In the genomic region with DNA sequence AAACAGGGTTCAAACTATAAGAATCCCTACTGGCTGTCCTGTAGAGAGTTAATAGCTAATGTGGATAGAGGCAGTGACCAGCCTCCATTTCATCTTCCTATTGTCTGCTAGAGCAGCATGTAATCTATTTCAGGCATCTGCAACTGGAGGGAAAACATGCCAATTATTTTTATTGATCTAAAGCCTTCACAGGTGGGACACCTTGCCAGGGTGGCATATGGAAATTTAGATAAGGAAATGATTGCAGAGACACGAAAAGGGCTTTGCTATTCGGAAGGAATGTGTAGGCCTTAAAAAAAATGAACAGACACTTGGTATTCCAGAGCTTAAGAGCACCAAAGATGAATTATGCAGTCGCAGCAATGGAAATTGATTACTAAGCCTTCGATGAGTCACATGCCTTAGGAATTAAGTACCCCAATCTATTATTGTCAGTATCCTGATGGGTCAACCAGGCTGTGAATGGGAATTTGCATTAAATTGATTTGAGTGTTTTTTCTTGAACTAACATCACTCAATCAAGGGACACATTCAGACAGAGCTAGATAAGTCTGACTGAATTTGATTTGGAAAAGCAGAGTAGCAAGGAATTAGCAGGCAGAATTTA, we compare ENCODE assay signal across 20 cellular contexts.
"Had no signal": no experiment of that assay in that cellular context is flagged by ENCODE, and none has a peak within 500 bp of the region (broad histone marks: within the 10 kb centered on the region; RNA-seq: fewer than 3 reads in every experiment).

No MANE protein-coding gene starts in this region.

- H3K36me3 Mint-ChIP-seq: activated CD4-positive, alpha-beta memory T cell treated with anti-CD3 and anti-CD28 coated beads for 36 hours; activated CD8-positive, alpha-beta memory T cell treated with anti-CD3 and anti-CD28 coated beads, Interleukin-2, amount 10 ng/mL, durations not matched to agents 7 days and 5 days; activated naive CD4-positive, alpha-beta T cell treated with anti-CD3 and anti-CD28 coated beads, Interleukin-2, amount 10 ng/mL, durations not matched to agents 7 days and 5 days; immature natural killer cell; naive B cell had no signal

- DNase-seq: activated CD4-positive, alpha-beta memory T cell treated with anti-CD3 and anti-CD28 coated beads for 36 hours; activated CD8-positive, alpha-beta memory T cell treated with anti-CD3 and anti-CD28 coated beads, Interleukin-2, amount 10 ng/mL, durations not matched to agents 7 days and 5 days; activated naive CD4-positive, alpha-beta T cell treated with anti-CD3 and anti-CD28 coated beads, Interleukin-2, amount 10 ng/mL, durations not matched to agents 7 days and 5 days; activated T-cell treated with anti-CD3 and anti-CD28 coated beads, Interleukin-2, amount 50 U/mL, for 1 hour; immature natural killer cell; naive B cell; stimulated activated CD4-positive, alpha-beta T cell treated with anti-CD3 and anti-CD28 coated beads, Interleukin-4, amount 100 ng/mL, for 24 hours; stimulated activated naive CD4-positive, alpha-beta T cell; substantia nigra; T-helper 1 cell; T1000; uterus had no signal

- H3K36me3 ChIP-seq: ascending aorta, breast epithelium, neutrophil, tibial nerve, uterus had no signal

- H3K27ac Mint-ChIP-seq: activated CD4-positive, alpha-beta memory T cell treated with anti-CD3 and anti-CD28 coated beads for 36 hours; activated CD8-positive, alpha-beta memory T cell treated with anti-CD3 and anti-CD28 coated beads, Interleukin-2, amount 10 ng/mL, durations not matched to agents 7 days and 5 days; activated naive CD4-positive, alpha-beta T cell treated with anti-CD3 and anti-CD28 coated beads, Interleukin-2, amount 10 ng/mL, durations not matched to agents 7 days and 5 days; activated T-helper 2 cell treated with anti-CD3 and anti-CD28 coated beads, Interferon-gamma antibody, Interleukin-2, Interleukin-4, amounts not matched to agents 10 μg/mL and 5 μg/mL and 100 μg/mL, durations not matched to agents 14 hours and 24 hours and 36 hours; immature natural killer cell; naive B cell had no signal

- H3K4me1 Mint-ChIP-seq: activated CD8-positive, alpha-beta memory T cell treated with anti-CD3 and anti-CD28 coated beads, Interleukin-2, amount 10 ng/mL, durations not matched to agents 7 days and 5 days; activated naive CD4-positive, alpha-beta T cell treated with anti-CD3 and anti-CD28 coated beads, Interleukin-2, amount 10 ng/mL, durations not matched to agents 7 days and 5 days; immature natural killer cell; naive B cell had no signal

- H3K27me3 Mint-ChIP-seq: activated CD4-positive, alpha-beta memory T cell treated with anti-CD3 and anti-CD28 coated beads for 36 hours; activated CD8-positive, alpha-beta memory T cell treated with anti-CD3 and anti-CD28 coated beads, Interleukin-2, amount 10 ng/mL, durations not matched to agents 7 days and 5 days; activated naive CD4-positive, alpha-beta T cell treated with anti-CD3 and anti-CD28 coated beads, Interleukin-2, amount 10 ng/mL, durations not matched to agents 7 days and 5 days; naive B cell had no signal

- H3K9me3 ChIP-seq: ascending aorta, breast epithelium, neutrophil, tibial nerve, uterus had no signal

- H3K4me3 Mint-ChIP-seq: activated CD4-positive, alpha-beta memory T cell treated with anti-CD3 and anti-CD28 coated beads for 36 hours; activated CD8-positive, alpha-beta memory T cell treated with anti-CD3 and anti-CD28 coated beads, Interleukin-2, amount 10 ng/mL, durations not matched to agents 7 days and 5 days; activated naive CD4-positive, alpha-beta T cell treated with anti-CD3 and anti-CD28 coated beads, Interleukin-2, amount 10 ng/mL, durations not matched to agents 7 days and 5 days; immature natural killer cell; naive B cell had no signal

- H3K4me1 ChIP-seq: ascending aorta, breast epithelium, tibial nerve, uterus had no signal

- H3K9me3 Mint-ChIP-seq: activated CD4-positive, alpha-beta memory T cell treated with anti-CD3 and anti-CD28 coated beads for 36 hours; activated naive CD4-positive, alpha-beta T cell treated with anti-CD3 and anti-CD28 coated beads, Interleukin-2, amount 10 ng/mL, durations not matched to agents 7 days and 5 days; activated T-helper 2 cell treated with anti-CD3 and anti-CD28 coated beads, Interferon-gamma antibody, Interleukin-2, Interleukin-4, amounts not matched to agents 10 μg/mL and 5 μg/mL and 100 μg/mL, durations not matched to agents 14 hours and 24 hours and 36 hours had no signal

- H3K4me3 ChIP-seq: ascending aorta, breast epithelium, lung, skin epidermis, tibial nerve, uterus had no signal

- H3K27me3 ChIP-seq: ascending aorta, breast epithelium, neutrophil, tibial nerve, uterus had no signal

- ATAC-seq: activated CD8-positive, alpha-beta memory T cell treated with anti-CD3 and anti-CD28 coated beads, Interleukin-2, amount 10 ng/mL, durations not matched to agents 7 days and 5 days; esophagus mucosa had no signal

- H3K27ac ChIP-seq: ascending aorta, breast epithelium, neutrophil, tibial nerve, uterus had no signal
